In genomic region chr12:120751389-120751788, GRCh38 we compare ENCODE assay signal across 2 cellular contexts.
TF ChIP-seq lines count a peak whose summit lies in the region.

No MANE protein-coding gene starts in this region.

TF ChIP-seq in IMR-90, 13 proteins besides CTCF, POLR2A, EP300 and RAD21:
- no peak for TF ChIP-seq CHD1 (IDR thresholded peaks at IDR 0.05; ENCODE audit: low read depth, low read length)
- no peak for TF ChIP-seq USF2 (IDR thresholded peaks at IDR 0.05; ENCODE audit: low read depth, low read length)
TF ChIP-seq in IMR-90: peak in this region for 0.

TF ChIP-seq in H1, 55 proteins besides CTCF, POLR2A, EP300 and RAD21:
- TF ChIP-seq JUND (IDR thresholded peaks at IDR 0.05; ENCODE audit: low read length) (no peak), FOSL1 (IDR thresholded peaks at IDR 0.05; ENCODE audit: insufficient read depth, low read depth, low read length) (no peak), MAFK (IDR thresholded peaks at IDR 0.05; ENCODE audit: low read depth, low read length) (peak; percentile 67; the same call in 1 of the 2 replicates), GABPA (IDR thresholded peaks at IDR 0.05; ENCODE audit: borderline replicate concordance, insufficient read depth, low read length) (no peak), BACH1 (IDR thresholded peaks at IDR 0.05; ENCODE audit: low read length) (peak; percentile 93), TEAD4 (IDR thresholded peaks at IDR 0.05; ENCODE audit: low read depth, low read length) (no peak), TAF7 (optimal IDR thresholded peaks at IDR 0.05; ENCODE audit: borderline replicate concordance, low read depth, low read length) (no peak), POU5F1 (IDR thresholded peaks at IDR 0.05; ENCODE audit: low read depth, low read length) (no peak), CEBPB (IDR thresholded peaks at IDR 0.05; ENCODE audit: low read depth, low read length) (no peak), ASH2L (IDR thresholded peaks at IDR 0.05; ENCODE audit: low read length) (no peak), MAX (IDR thresholded peaks at IDR 0.05) (no peak), JUN (IDR thresholded peaks at IDR 0.05; ENCODE audit: low read depth, low read length) (no peak), SP2 (IDR thresholded peaks at IDR 0.05; ENCODE audit: low read length) (no peak)
